ENCODE assay signal across 1 cellular context in the genomic region with DNA sequence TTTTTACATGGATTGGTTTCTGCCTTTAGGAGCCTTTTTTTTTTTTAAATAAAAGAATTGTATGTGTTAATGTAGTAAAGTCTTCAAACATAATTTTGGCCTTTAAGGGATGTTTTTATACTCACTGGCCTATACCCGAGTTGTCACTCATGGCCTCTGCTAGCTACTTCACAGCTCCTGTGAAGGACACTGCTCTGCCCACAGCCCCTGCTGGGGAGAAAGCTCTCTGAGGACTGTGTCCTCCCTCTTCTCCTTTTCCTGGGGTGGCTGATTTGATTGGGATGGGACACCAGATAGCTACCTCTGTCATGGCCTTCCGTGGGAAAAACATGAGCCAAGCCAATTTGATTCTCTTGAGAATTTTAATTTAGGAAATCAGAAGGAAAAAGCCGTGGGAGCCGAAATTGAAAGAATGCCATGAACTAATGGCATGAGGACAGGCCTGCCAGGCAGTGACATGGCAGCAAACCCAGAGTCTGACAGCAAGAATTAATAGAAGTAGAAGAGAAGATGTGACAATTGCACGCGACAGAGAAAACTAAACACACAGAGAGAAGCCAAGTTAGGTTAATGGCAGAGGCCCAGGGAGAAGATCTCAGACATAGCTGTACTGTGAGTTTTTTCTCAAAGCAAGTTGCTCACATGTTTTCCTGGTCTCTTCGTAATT.
TF ChIP-seq lines count a peak whose summit lies in the region.

No MANE protein-coding gene starts in this region.

TF ChIP-seq in H1, 55 proteins besides CTCF, POLR2A, EP300 and RAD21:
- TF ChIP-seq ATF2 (IDR thresholded peaks at IDR 0.05; ENCODE audit: low read length) = no peak
- TF ChIP-seq SIRT6 (IDR thresholded peaks at IDR 0.05; ENCODE audit: low read length) = no peak
- no peak for TF ChIP-seq CREB1 (IDR thresholded peaks at IDR 0.05)
- TF ChIP-seq KDM1A (IDR thresholded peaks at IDR 0.05; ENCODE audit: borderline replicate concordance, low read length) = no peak
- TF ChIP-seq EGR1 (IDR thresholded peaks at IDR 0.05; ENCODE audit: borderline replicate concordance, low read depth, low read length) = no peak
- TF ChIP-seq ZNF274 (IDR thresholded peaks at IDR 0.05; ENCODE audit: borderline replicate concordance, extremely low read depth, low read length) = no peak
- TF ChIP-seq KDM5A (IDR thresholded peaks at IDR 0.05; ENCODE audit: low read length) = no peak
- TF ChIP-seq SAP30 (IDR thresholded peaks at IDR 0.05; ENCODE audit: insufficient read depth, insufficient replicate concordance, low read length) = no peak
